ENCODE assay signal across 10 cellular contexts in genomic region chr14:25042362-25043299, GRCh38. TPM values are rescaled to one million over a fixed set of nuclear protein-coding genes. Genes with fewer than 3 reads are reported as not detected.
DNase-seq lines count a peak whose midpoint lies in the region; ATAC-seq and TF ChIP-seq lines count a peak whose summit lies in the region.
"Had no signal": no experiment of that assay in that cellular context is flagged by ENCODE, and none has a peak within 500 bp of the region (broad histone marks: within the 10 kb centered on the region; RNA-seq: fewer than 3 reads in every experiment).

No MANE protein-coding gene starts in this region.

- H3K79me2 ChIP-seq in mammary epithelial cell (ENCODE audit: insufficient read depth, low read length) = no peaks in the 10 kb centered on the region

- TF ChIP-seq CTCF in MCF 10A (IDR thresholded peaks at IDR 0.05; ENCODE audit: unreplicated experiment) (peak; percentile 39), mammary epithelial cell (conservative IDR thresholded peaks at IDR 0.05 in 1 of 2, IDR thresholded peaks at IDR 0.05 in 1 of 2; ENCODE audit: extremely low read depth in 1 of 2, insufficient read depth in 1 of 2, low read depth in 1 of 2, low read length in 2 of 2) (no peak), astrocyte of the spinal cord (IDR thresholded peaks at IDR 0.05; ENCODE audit: low read depth, low read length) (peak; percentile 67), uterus (IDR thresholded peaks at IDR 0.05) (peak; percentile 32 to 53 (median 46))

- no peak overlapping the region for H3K4me2 ChIP-seq in mammary epithelial cell (ENCODE audit: insufficient read depth, low read depth, low read length)

- POLR2A ChIA-PET in MCF 10A (lab: Yijun Ruan, JAX) = no interaction called here

- H3K36me3 Mint-ChIP-seq in MCF 10A (ENCODE audit: insufficient read depth, unreplicated experiment) = no peaks in the 10 kb centered on the region

- intact Hi-C loops in MCF 10A (cut with micrococcal nuclease) (loop anchor here (1.0 to 2.0 kb wide), 4 partner anchors 90 to 308 kb away; no protein-coding TSS in a partner anchor), mammary epithelial cell (cut with micrococcal nuclease) (loop anchor here (2.0 kb wide), 1 partner anchor 236 kb away; no protein-coding TSS in a partner anchor), uterus (cut with DNase I; ENCODE audit: low total_unique reads) (no loop called here)

- dilution Hi-C loops in mammary epithelial cell (cut with HindIII; ENCODE audit: low sequenced_read_pairs) = no loop called here

- peaks cover 10% of the 10 kb centered on the region for H3K4me1 Mint-ChIP-seq in MCF 10A (ENCODE audit: insufficient read depth, unreplicated experiment)
- H3K4me1 Mint-ChIP-seq: memory B cell had no signal

- ATAC-seq in activated CD4-positive, CD25-positive, alpha-beta regulatory T cell treated with anti-CD3 and anti-CD28 coated beads, Interleukin-2, amount 50 U/mL, for 24 hours = no peak
- no peak for ATAC-seq in HG03469 (IDR thresholded peaks at IDR 0.05; ENCODE audit: unreplicated experiment)

- H3K9ac ChIP-seq in mammary epithelial cell (ENCODE audit: insufficient read depth, low read length) = no peak overlapping the region

- no peak overlapping the region for H2AFZ ChIP-seq in mammary epithelial cell (ENCODE audit: low read depth, low read length)

- H3K4me1 ChIP-seq in mammary epithelial cell (ENCODE audit: insufficient read depth, low read length) (no peaks in the 10 kb centered on the region), uterus (no peaks in the 10 kb centered on the region)
- H3K4me1 ChIP-seq: SJSA1 had no signal

- H3K27me3 ChIP-seq in mammary epithelial cell (ENCODE audit: insufficient read depth, low read length) = no peaks in the 10 kb centered on the region
- no peaks in the 10 kb centered on the region for H3K27me3 ChIP-seq in uterus

- H3K36me3 ChIP-seq in mammary epithelial cell (ENCODE audit: insufficient read depth, low read length) (no peaks in the 10 kb centered on the region), uterus (no peaks in the 10 kb centered on the region)
- H3K36me3 ChIP-seq: SJSA1 had no signal

- DNase-seq in MCF 10A (ENCODE audit: unreplicated experiment) (no peak), mammary epithelial cell (no peak), astrocyte of the spinal cord (ENCODE audit: low read depth, low spot score) (peak; percentile 54), kidney tubule cell (ENCODE audit: low spot score) (peak; percentile 59), uterus (no peak), NCI-H1694 (lab: John Stamatoyannopoulos, UW) (no peak)

- no peaks in the 10 kb centered on the region for H4K20me1 ChIP-seq in mammary epithelial cell (ENCODE audit: insufficient read depth, low read length)

- in situ Hi-C loops in mammary epithelial cell (cut with MboI; ENCODE audit: low sequenced_read_pairs in 2 of 2) = no loop called here
- in situ Hi-C loops in astrocyte of the spinal cord (cut with HindIII; ENCODE audit: low sequenced_read_pairs) = no loop called here

- no peak for TF ChIP-seq POLR2A in uterus (IDR thresholded peaks at IDR 0.05)

- no peak overlapping the region for H3K4me3 Mint-ChIP-seq in MCF 10A (ENCODE audit: unreplicated experiment)
- H3K4me3 Mint-ChIP-seq: memory B cell had no signal

- WGBS in mammary epithelial cell (ENCODE audit: low coverage, missing lambda C conversion rate) = 62% methylated on average over 10 of the region's 14 CpGs

- BruUV-seq in MCF 10A (replicated peaks; lab: Mats Ljungman, UMichigan) (no TSS peak), mammary epithelial cell (replicated peaks; lab: Mats Ljungman, UMichigan) (no TSS peak)

- H3K27me3 Mint-ChIP-seq in MCF 10A (ENCODE audit: insufficient read depth, unreplicated experiment) = no peaks in the 10 kb centered on the region

- H3K27ac Mint-ChIP-seq in MCF 10A (ENCODE audit: low read depth, unreplicated experiment) = no peak overlapping the region
- H3K27ac Mint-ChIP-seq: memory B cell had no signal

- H3K4me3 ChIP-seq in mammary epithelial cell (replicated peaks in 1 of 3; ENCODE audit: insufficient read depth in 1 of 3, low read depth in 2 of 3, low read length in 3 of 3) = no peak overlapping the region
- H3K4me3 ChIP-seq in astrocyte of the spinal cord (ENCODE audit: low read depth, low read length) = no peak overlapping the region
- H3K4me3 ChIP-seq in uterus = no peak overlapping the region
- H3K4me3 ChIP-seq: SJSA1 had no signal

- no peak overlapping the region for H3K27ac ChIP-seq in mammary epithelial cell (ENCODE audit: insufficient read depth, low read depth, low read length)
- H3K27ac ChIP-seq in uterus = no peak overlapping the region
- H3K27ac ChIP-seq: SJSA1 had no signal

- H3K9me3 Mint-ChIP-seq in MCF 10A (ENCODE audit: unreplicated experiment) = peaks cover 6% of the 10 kb centered on the region

- CTCF ChIA-PET in MCF 10A (lab: Yijun Ruan, JAX) (interaction anchor here (0.6 kb wide), 1 partner anchor 124 kb away, joined by 3 read pairs; no protein-coding TSS in a partner anchor), mammary epithelial cell (lab: Charles Lee; ENCODE audit: low non-redundant PET) (no interaction called here)

- H3K9me3 ChIP-seq in mammary epithelial cell (replicated peaks; ENCODE audit: insufficient read depth, low read length) (peaks cover 8% of the 10 kb centered on the region), uterus (no peaks in the 10 kb centered on the region)
- H3K9me3 ChIP-seq: SJSA1 had no signal

RNA-seq across cellular contexts. Expression of gene STXBP6, which starts 7.3 kb away (rescaled TPM):
- total RNA-seq in MCF 10A (2022) (not detected in 2 replicates), mammary epithelial cell (under 1 TPM; 0.17 to 0.35 TPM), uterus (10 to 100 TPM; 11.9 to 30.5 (median 14.6) TPM)
- 0.18 TPM for polyA plus RNA-seq in mammary epithelial cell
- 7.6 TPM for polyA minus RNA-seq in mammary epithelial cell

Comparison
In these comparisons a context has a peak if more than half of its experiments do, and no peak if none do; other contexts are left out.
1. CTCF ChIP-seq: peak in MCF 10A (single experiment), astrocyte of the spinal cord (single experiment) and uterus (4 of 4); none in mammary epithelial cell (0 of 2).
2. DNase-seq: peak in astrocyte of the spinal cord (single experiment) and kidney tubule cell (single experiment); none in MCF 10A (single experiment), mammary epithelial cell (single experiment), uterus (0 of 2) and NCI-H1694 (single experiment).
3. RNA of gene STXBP6, which starts 7.3 kb away (total RNA-seq): 11.9 to 30.5 TPM in uterus; 0.17 to 0.35 TPM in mammary epithelial cell and not detected in MCF 10A; every median in the first group is over 4 times any median in the second.